In the genomic region with DNA sequence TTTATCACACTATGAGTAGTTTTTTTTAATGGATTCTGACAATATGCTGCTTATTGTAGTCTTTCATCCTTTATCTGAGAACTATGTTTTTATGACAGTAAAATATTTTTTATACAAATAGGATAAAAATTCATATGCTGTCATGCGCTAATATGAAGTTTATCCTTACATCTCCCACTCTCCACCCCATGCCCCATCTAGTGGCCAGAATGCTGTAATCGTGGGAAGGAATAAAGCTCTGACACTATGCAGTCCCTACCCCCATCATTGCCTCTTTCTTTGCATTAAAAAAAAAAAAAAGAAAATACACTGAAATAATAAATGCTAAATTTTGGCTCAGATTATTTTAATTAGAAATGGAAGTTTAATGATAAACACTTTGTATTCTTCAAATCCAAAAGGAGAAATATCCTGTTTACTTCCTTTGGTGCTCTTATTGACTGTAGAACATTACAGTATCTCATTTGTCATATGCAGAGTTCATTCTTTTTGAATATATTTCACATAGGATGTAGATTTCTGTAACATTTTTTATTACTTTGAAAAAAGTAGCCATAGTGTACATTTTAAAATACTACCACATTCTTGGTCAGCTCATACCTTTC, we compare ENCODE assay signal across 8 cellular contexts.
A peak's percentile ranks its signal among the peaks of the same experiment; 100 is the strongest.
DNase-seq lines count a peak whose midpoint lies in the region; ATAC-seq and TF ChIP-seq lines count a peak whose summit lies in the region.

No MANE protein-coding gene starts in this region.

- H3K4me3 ChIP-seq in AG04450 (ENCODE audit: low read depth, low read length), result no peak overlapping the region
- H3K4me3 ChIP-seq in HL-60 (replicated peaks; ENCODE audit: insufficient read depth, low read length), result no peak overlapping the region
- no peak overlapping the region for H3K4me3 ChIP-seq in brain microvascular endothelial cell (ENCODE audit: low read depth, low read length)

- H3K36me3 ChIP-seq in brain microvascular endothelial cell (replicated peaks), result no peaks in the 10 kb centered on the region

- POLR2A ChIA-PET in AG04450 (lab: Yijun Ruan, JAX), result no interaction called here

- no peaks in the 10 kb centered on the region for H3K4me1 Mint-ChIP-seq in activated naive CD8-positive, alpha-beta T cell treated with anti-CD3 and anti-CD28 coated beads, Interleukin-2, amount 50 U/mL, for 24 hours

- H3K27me3 ChIP-seq in AG04450 (ENCODE audit: control insufficient read depth, insufficient read depth, low read length) (no peaks in the 10 kb centered on the region), HL-60 (ENCODE audit: insufficient read depth, poor library complexity, severe bottlenecking) (peaks cover 2% of the 10 kb centered on the region), brain microvascular endothelial cell (replicated peaks) (no peaks in the 10 kb centered on the region)

- H3K4me3 Mint-ChIP-seq in activated naive CD8-positive, alpha-beta T cell treated with anti-CD3 and anti-CD28 coated beads, Interleukin-2, amount 50 U/mL, for 24 hours, result no peak overlapping the region

- peaks cover 7% of the 10 kb centered on the region; the same call in 1 of the 2 replicates for H3K9me3 ChIP-seq in AG04450 (ENCODE audit: control insufficient read depth, insufficient read depth, low read length)

- in situ Hi-C loops in brain microvascular endothelial cell (cut with HindIII; ENCODE audit: low pct_ligation_motif_present, low sequenced_read_pairs), result no loop called here

- DNase-seq in AG04450 (ENCODE audit: low read depth, low spot score) (no peak), HL-60 (ENCODE audit: low read depth in 1 of 2, low spot score in 1 of 2) (peak; percentile 1 to 19), brain microvascular endothelial cell (peak; percentile 74), left kidney (ENCODE audit: low read depth, low spot score) (peak; percentile 70), epidermal melanocyte (ENCODE audit: insufficient read length, low spot score) (no peak), hippocampal formation (lab: John Stamatoyannopoulos, UW) (no peak)
- no peak for DNase-seq in activated CD4-positive, alpha-beta T cell treated with anti-CD3 and anti-CD28 coated beads, Interleukin-2, amount 50 U/mL, for 4 hours
- DNase-seq in activated naive CD8-positive, alpha-beta T cell treated with anti-CD3 and anti-CD28 coated beads, Interleukin-2, amount 50 U/mL, for 24 hours, result no peak

- H3K27ac ChIP-seq in AG04450 (ENCODE audit: low read depth, low read length) (no peak overlapping the region), HL-60 (replicated peaks) (no peak overlapping the region), brain microvascular endothelial cell (peak overlapping the region; percentile 71)

- no peaks in the 10 kb centered on the region for H3K9me3 Mint-ChIP-seq in activated naive CD8-positive, alpha-beta T cell treated with anti-CD3 and anti-CD28 coated beads, Interleukin-2, amount 50 U/mL, for 24 hours

- ATAC-seq in activated naive CD8-positive, alpha-beta T cell treated with anti-CD3 and anti-CD28 coated beads, Interleukin-2, amount 50 U/mL, for 24 hours, result no peak

- TF ChIP-seq CTCF in AG04450 (IDR thresholded peaks at IDR 0.05; ENCODE audit: low read depth, low read length) (peak; percentile 89), HL-60 (IDR thresholded peaks at IDR 0.05; ENCODE audit: insufficient read depth, low read length) (peak; percentile 43), brain microvascular endothelial cell (IDR thresholded peaks at IDR 0.05; ENCODE audit: low read depth, low read length, missing control alignments) (peak; percentile 87)

- CTCF ChIA-PET in AG04450 (lab: Charles Lee), result interaction anchor here (0.6 to 5.5 kb wide), 42 partner anchors 9 to 867 kb away, joined by 3 to 44 read pairs (median 4); a partner anchor contains a TSS

- H3K27me3 Mint-ChIP-seq in activated naive CD8-positive, alpha-beta T cell treated with anti-CD3 and anti-CD28 coated beads, Interleukin-2, amount 50 U/mL, for 24 hours, result no peaks in the 10 kb centered on the region

- no peaks in the 10 kb centered on the region for H3K36me3 Mint-ChIP-seq in activated naive CD8-positive, alpha-beta T cell treated with anti-CD3 and anti-CD28 coated beads, Interleukin-2, amount 50 U/mL, for 24 hours (ENCODE audit: low read depth)

- no peak overlapping the region for H3K27ac Mint-ChIP-seq in activated naive CD8-positive, alpha-beta T cell treated with anti-CD3 and anti-CD28 coated beads, Interleukin-2, amount 50 U/mL, for 24 hours

Comparison
In these comparisons a context has a peak if more than half of its experiments do, and no peak if none do; other contexts are left out.
1. DNase-seq: peak in HL-60 (2 of 2), brain microvascular endothelial cell (single experiment) and left kidney (single experiment); none in AG04450 (single experiment), epidermal melanocyte (single experiment), hippocampal formation (0 of 2), activated CD4-positive, alpha-beta T cell treated with anti-CD3 and anti-CD28 coated beads, Interleukin-2, amount 50 U/mL, for 4 hours (0 of 2) and activated naive CD8-positive, alpha-beta T cell treated with anti-CD3 and anti-CD28 coated beads, Interleukin-2, amount 50 U/mL, for 24 hours (single experiment).
2. Peak in every context shown above with its lines, with median percentiles within 50 percentile points of each other: CTCF ChIP-seq.